In genomic region chr16:25258856-25259179, GRCh38 we compare ENCODE assay signal across 7 cellular contexts. TPM values are rescaled to one million over a fixed set of nuclear protein-coding genes. Genes with fewer than 3 reads are reported as not detected.
DNase-seq lines count a peak whose midpoint lies in the region; ATAC-seq and TF ChIP-seq lines count a peak whose summit lies in the region.

No MANE protein-coding gene starts in this region.

- ATAC-seq in stimulated activated naive B cell treated with anti-CD40 and anti-IgM and Interleukin-4, amounts not matched to agents 10 μg/mL and 1 μg/mL and 100 μg/mL, for 72 hours (replicated peaks), result no peak
- no peak for ATAC-seq in HG03457 (IDR thresholded peaks at IDR 0.05; ENCODE audit: unreplicated experiment)

- H3K4me2 ChIP-seq in hepatocyte, result peak overlapping the region; percentile 95

- peaks cover 28 to 52% of the 10 kb centered on the region in 2 donors for H3K4me1 Mint-ChIP-seq in stimulated activated naive B cell treated with anti-CD40 and anti-IgM and Interleukin-4, amounts not matched to agents 10 μg/mL and 1 μg/mL and 100 μg/mL, for 72 hours

- no peak for TF ChIP-seq CTCF in hepatocyte (IDR thresholded peaks at IDR 0.05; ENCODE audit: poor library complexity)

- no peaks in the 10 kb centered on the region for H3K9me2 ChIP-seq in hepatocyte (replicated peaks; ENCODE audit: insufficient read depth)

- H3K36me3 Mint-ChIP-seq in stimulated activated naive B cell treated with anti-CD40 and anti-IgM and Interleukin-4, amounts not matched to agents 10 μg/mL and 1 μg/mL and 100 μg/mL, for 72 hours, result peaks cover 27 to 34% of the 10 kb centered on the region in 2 donors

- H3K27ac ChIP-seq in HUES6 (ENCODE audit: low read depth, low read length) (peak overlapping the region; percentile 100; the same call in 1 of the 2 replicates), hepatocyte (no peak overlapping the region)

- H3K36me3 ChIP-seq in HUES6 (ENCODE audit: control insufficient read depth, insufficient read depth, low read length) (peaks cover 31% of the 10 kb centered on the region), hepatocyte (replicated peaks; ENCODE audit: insufficient read depth, low read depth) (no peaks in the 10 kb centered on the region)

- H3K27me3 ChIP-seq in HUES6 (ENCODE audit: control insufficient read depth, insufficient read depth, low read length) (no peaks in the 10 kb centered on the region), hepatocyte (no peaks in the 10 kb centered on the region)

- H3K9ac ChIP-seq in HUES6 (ENCODE audit: low read length), result peak overlapping the region; percentile 99

- H3K4me1 ChIP-seq in HUES6 (ENCODE audit: control insufficient read depth, insufficient read depth, low read length) (peaks cover 10% of the 10 kb centered on the region), hepatocyte (ENCODE audit: insufficient read depth) (peaks cover 12% of the 10 kb centered on the region)

- H3K4me3 ChIP-seq in HUES6 (ENCODE audit: low read depth, low read length), result peak overlapping the region; percentile 75
- peak overlapping the region; percentile 92 for H3K4me3 ChIP-seq in hepatocyte

- no peaks in the 10 kb centered on the region for H3K9me3 Mint-ChIP-seq in stimulated activated naive B cell treated with anti-CD40 and anti-IgM and Interleukin-4, amounts not matched to agents 10 μg/mL and 1 μg/mL and 100 μg/mL, for 72 hours

- peak overlapping the region; percentile 98 for H3K27ac Mint-ChIP-seq in stimulated activated naive B cell treated with anti-CD40 and anti-IgM and Interleukin-4, amounts not matched to agents 10 μg/mL and 1 μg/mL and 100 μg/mL, for 72 hours

- peak overlapping the region; percentile 93 for H2AFZ ChIP-seq in hepatocyte

- peak overlapping the region; percentile 92 to 98 for H3K4me3 Mint-ChIP-seq in stimulated activated naive B cell treated with anti-CD40 and anti-IgM and Interleukin-4, amounts not matched to agents 10 μg/mL and 1 μg/mL and 100 μg/mL, for 72 hours

- peaks cover 42% of the 10 kb centered on the region for H4K20me1 ChIP-seq in hepatocyte (ENCODE audit: insufficient read depth, poor library complexity, severe bottlenecking)

- H3K79me2 ChIP-seq in hepatocyte, result peaks cover 69% of the 10 kb centered on the region

- peak; percentile 5 for DNase-seq in activated T-cell treated with anti-CD3 and anti-CD28 coated beads for 4 hours
- no peak for DNase-seq in hepatocyte (ENCODE audit: low spot score)
- no peak for DNase-seq in stimulated activated naive B cell treated with anti-CD40 and anti-IgM and Interleukin-4, amounts not matched to agents 10 μg/mL and 1 μg/mL and 100 μg/mL, for 72 hours
- DNase-seq in stimulated activated naive CD4-positive, alpha-beta T cell treated with Interleukin-2 at 50 U/mL for 16 hours (lab: John Stamatoyannopoulos, UW), result no peak
- no peak for DNase-seq in COLO668 (lab: John Stamatoyannopoulos, UW; ENCODE audit: unreplicated experiment)

- no peaks in the 10 kb centered on the region for H3K27me3 Mint-ChIP-seq in stimulated activated naive B cell treated with anti-CD40 and anti-IgM and Interleukin-4, amounts not matched to agents 10 μg/mL and 1 μg/mL and 100 μg/mL, for 72 hours

- no peaks in the 10 kb centered on the region for H3K9me3 ChIP-seq in HUES6 (ENCODE audit: control insufficient read depth, insufficient read depth, low read depth, low read length)
- no peaks in the 10 kb centered on the region for H3K9me3 ChIP-seq in hepatocyte (ENCODE audit: low read depth)

- 23% methylated on average over 4 of the region's 4 CpGs for WGBS in hepatocyte (ENCODE audit: low lambda C conversion rate, missing lambda C conversion rate)

RNA-seq across cellular contexts. Expression of gene ZKSCAN2, which starts 1.2 kb away (rescaled TPM):
- total RNA-seq in hepatocyte, result 7.6 and 8.0 TPM in 2 replicates
- 2.5 and 3.1 TPM in 2 replicates for polyA plus RNA-seq in hepatocyte

RNA-seq across cellular contexts. Expression of gene AQP8, which starts 42.1 kb away (rescaled TPM):
- total RNA-seq in hepatocyte, result 0.53 and 2.6 TPM in 2 replicates
- 1.2 TPM in 1 of 2 replicates, not detected in the other for polyA plus RNA-seq in hepatocyte
